16 cellular contexts compared by ENCODE assay signal in the genomic region with DNA sequence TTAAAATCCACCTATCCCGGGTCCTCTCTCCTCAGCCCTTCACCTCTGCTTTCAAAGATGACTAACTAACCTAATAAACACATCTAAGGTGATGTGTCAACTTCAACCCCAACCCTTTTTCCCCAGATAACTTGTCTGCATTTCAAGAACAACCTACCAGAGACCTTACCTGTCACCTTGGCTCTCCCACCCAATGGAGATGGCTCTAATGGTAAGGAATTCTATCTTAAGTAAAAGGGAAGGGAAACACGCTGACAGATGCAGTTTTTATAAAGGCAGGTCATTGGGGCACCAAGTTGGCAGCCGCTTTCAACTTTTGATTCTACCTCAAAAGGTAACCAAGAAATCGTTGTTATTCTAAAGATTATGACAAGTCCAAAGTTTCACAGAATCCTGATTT. TPM values are rescaled to one million over a fixed set of nuclear protein-coding genes. Genes with fewer than 3 reads are reported as not detected.
DNase-seq lines count a peak whose midpoint lies in the region; ATAC-seq, FAIRE-seq and TF ChIP-seq lines count a peak whose summit lies in the region.
"Had no signal": no experiment of that assay in that cellular context is flagged by ENCODE, and none has a peak within 500 bp of the region (broad histone marks: within the 10 kb centered on the region; RNA-seq: fewer than 3 reads in every experiment).

No MANE protein-coding gene starts in this region.

- CTCF ChIA-PET in activated naive CD4-positive, alpha-beta T cell treated with anti-CD3 and anti-CD28 coated beads for 36 hours (lab: Charles Lee): interaction anchor here (0.7 to 2.0 kb wide), 2 partner anchors 59 to 147 kb away, joined by 5 to 6 read pairs; no protein-coding TSS in a partner anchor

- H3K27me3 Mint-ChIP-seq in activated naive CD4-positive, alpha-beta T cell treated with anti-CD3 and anti-CD28 coated beads for 36 hours (ENCODE audit: low read depth): no peaks in the 10 kb centered on the region
- H3K27me3 Mint-ChIP-seq in activated T-helper 1 cell treated with anti-CD3 and anti-CD28 coated beads, Interleukin-12 subunit alpha, Interleukin-12 subunit beta, Interleukin-2, Interleukin-4 antibody, amounts not matched to agents 30 ng/mL and 10 ng/mL and 1 ng/mL, durations not matched to agents 14 hours and 24 hours and 36 hours (ENCODE audit: insufficient read depth): no peaks in the 10 kb centered on the region
- H3K27me3 Mint-ChIP-seq in nephron (ENCODE audit: low read depth): no peaks in the 10 kb centered on the region

- FAIRE-seq in GM12891 (lab: Jason Lieb, UNC): peak; percentile 57
- FAIRE-seq: D721Med, islet of Langerhans had no signal

- DNase-seq in activated naive CD4-positive, alpha-beta T cell treated with anti-CD3 and anti-CD28 coated beads for 36 hours: no peak
- no peak for DNase-seq in activated naive CD4-positive, alpha-beta T cell treated with Interleukin-2 at 50 U/mL for 16 hours
- no peak for DNase-seq in GM12891 (ENCODE audit: insufficient read length, low spot score)
- DNase-seq in activated T-helper 1 cell treated with anti-CD3 and anti-CD28 coated beads, Interleukin-12 subunit alpha, Interleukin-12 subunit beta, Interleukin-2, Interleukin-4 antibody, amounts not matched to agents 30 ng/mL and 10 ng/mL and 1 ng/mL, durations not matched to agents 14 hours and 24 hours and 36 hours (ENCODE audit: low spot score): no peak
- DNase-seq: amygdala; effector CD8-positive, alpha-beta T cell; heart right ventricle; NCI-H1092; NCI-H526 treated with DMSO at 0.1 percent for 48 hours; right cardiac atrium had no signal

- H3K4me3 Mint-ChIP-seq in activated naive CD4-positive, alpha-beta T cell treated with anti-CD3 and anti-CD28 coated beads for 36 hours: peak overlapping the region; percentile 71
- H3K4me3 Mint-ChIP-seq in activated T-helper 1 cell treated with anti-CD3 and anti-CD28 coated beads, Interleukin-12 subunit alpha, Interleukin-12 subunit beta, Interleukin-2, Interleukin-4 antibody, amounts not matched to agents 30 ng/mL and 10 ng/mL and 1 ng/mL, durations not matched to agents 14 hours and 24 hours and 36 hours: peak overlapping the region; percentile 79
- H3K4me3 Mint-ChIP-seq in nephron: peak overlapping the region in 1 of 3 experiments; percentile 9

- ATAC-seq in GM18502 (IDR thresholded peaks at IDR 0.05; ENCODE audit: poor library complexity, unreplicated experiment) (no peak), HG03571 (IDR thresholded peaks at IDR 0.05; ENCODE audit: unreplicated experiment) (no peak), GM21360 (IDR thresholded peaks at IDR 0.05; ENCODE audit: unreplicated experiment) (no peak)
- ATAC-seq: heart right ventricle, right cardiac atrium had no signal

- peaks cover 80% of the 10 kb centered on the region for H3K36me3 Mint-ChIP-seq in activated naive CD4-positive, alpha-beta T cell treated with anti-CD3 and anti-CD28 coated beads for 36 hours (ENCODE audit: low read depth)
- H3K36me3 Mint-ChIP-seq in activated T-helper 1 cell treated with anti-CD3 and anti-CD28 coated beads, Interleukin-12 subunit alpha, Interleukin-12 subunit beta, Interleukin-2, Interleukin-4 antibody, amounts not matched to agents 30 ng/mL and 10 ng/mL and 1 ng/mL, durations not matched to agents 14 hours and 24 hours and 36 hours (ENCODE audit: low read depth): peaks cover 79% of the 10 kb centered on the region
- H3K36me3 Mint-ChIP-seq in nephron (ENCODE audit: low read depth): peaks cover 9% of the 10 kb centered on the region

- intact Hi-C loops in activated naive CD4-positive, alpha-beta T cell treated with anti-CD3 and anti-CD28 coated beads for 36 hours (cut with micrococcal nuclease): loop anchor here (5.0 kb wide), 2 partner anchors 68 to 217 kb away; partner anchors contain the start of gene JAM2
- intact Hi-C loops in activated T-helper 1 cell treated with anti-CD3 and anti-CD28 coated beads, Interleukin-12 subunit alpha, Interleukin-12 subunit beta, Interleukin-2, Interleukin-4 antibody, amounts not matched to agents 30 ng/mL and 10 ng/mL and 1 ng/mL, durations not matched to agents 14 hours and 24 hours and 36 hours (cut with micrococcal nuclease): loop anchor here (10.0 kb wide), 1 partner anchor 285 kb away; no protein-coding TSS in a partner anchor

- H3K9me3 Mint-ChIP-seq in activated naive CD4-positive, alpha-beta T cell treated with anti-CD3 and anti-CD28 coated beads for 36 hours: no peaks in the 10 kb centered on the region
- no peaks in the 10 kb centered on the region for H3K9me3 Mint-ChIP-seq in activated T-helper 1 cell treated with anti-CD3 and anti-CD28 coated beads, Interleukin-12 subunit alpha, Interleukin-12 subunit beta, Interleukin-2, Interleukin-4 antibody, amounts not matched to agents 30 ng/mL and 10 ng/mL and 1 ng/mL, durations not matched to agents 14 hours and 24 hours and 36 hours
- H3K9me3 Mint-ChIP-seq in nephron: no peaks in the 10 kb centered on the region

- peaks cover 48% of the 10 kb centered on the region for H3K4me1 Mint-ChIP-seq in activated naive CD4-positive, alpha-beta T cell treated with anti-CD3 and anti-CD28 coated beads for 36 hours (ENCODE audit: low read depth)
- peaks cover 85% of the 10 kb centered on the region for H3K4me1 Mint-ChIP-seq in activated T-helper 1 cell treated with anti-CD3 and anti-CD28 coated beads, Interleukin-12 subunit alpha, Interleukin-12 subunit beta, Interleukin-2, Interleukin-4 antibody, amounts not matched to agents 30 ng/mL and 10 ng/mL and 1 ng/mL, durations not matched to agents 14 hours and 24 hours and 36 hours (ENCODE audit: low read depth)
- peaks cover 28% of the 10 kb centered on the region for H3K4me1 Mint-ChIP-seq in nephron

- H3K27ac Mint-ChIP-seq in activated naive CD4-positive, alpha-beta T cell treated with anti-CD3 and anti-CD28 coated beads for 36 hours: peak overlapping the region; percentile 96
- H3K27ac Mint-ChIP-seq in activated T-helper 1 cell treated with anti-CD3 and anti-CD28 coated beads, Interleukin-12 subunit alpha, Interleukin-12 subunit beta, Interleukin-2, Interleukin-4 antibody, amounts not matched to agents 30 ng/mL and 10 ng/mL and 1 ng/mL, durations not matched to agents 14 hours and 24 hours and 36 hours: peak overlapping the region; percentile 79
- H3K27ac Mint-ChIP-seq in nephron: peak overlapping the region; percentile 5 to 88 (median 78)

- peak; percentile 96 for TF ChIP-seq POLR2A in GM12891 (IDR thresholded peaks at IDR 0.05; ENCODE audit: low read depth, low read length)

- TF ChIP-seq CTCF in nephron (IDR thresholded peaks at IDR 0.05; ENCODE audit: unreplicated experiment in 3 of 3): no peak

TF ChIP-seq in GM12891, 5 proteins besides CTCF, POLR2A, EP300 and RAD21:
- TF ChIP-seq POU2F2 (IDR thresholded peaks at IDR 0.05; ENCODE audit: low read depth, low read length) (peak; percentile 84), POLR2AphosphoS5 (IDR thresholded peaks at IDR 0.05; ENCODE audit: low read depth, low read length) (peak; percentile 91), SPI1 (IDR thresholded peaks at IDR 0.05; ENCODE audit: low read depth, low read length) (no peak)

RNA-seq across cellular contexts. Expression of gene MRPL39, which starts 37.6 kb away (rescaled TPM):
- total RNA-seq in activated naive CD4-positive, alpha-beta T cell treated with anti-CD3 and anti-CD28 coated beads for 36 hours: 10 to 100 TPM; 71.4 to 75.8 TPM
- 56.0 TPM for polyA plus RNA-seq in GM12891 (2012; ENCODE audit: low read depth, missing spikeins)
- 48.6 and 55.8 TPM in 2 replicates for total RNA-seq in activated T-helper 1 cell treated with anti-CD3 and anti-CD28 coated beads, Interleukin-12 subunit alpha, Interleukin-12 subunit beta, Interleukin-2, Interleukin-4 antibody, amounts not matched to agents 30 ng/mL and 10 ng/mL and 1 ng/mL, durations not matched to agents 14 hours and 24 hours and 36 hours
